Comparison of ENCODE assay signal across 7 cellular contexts in the genomic region with DNA sequence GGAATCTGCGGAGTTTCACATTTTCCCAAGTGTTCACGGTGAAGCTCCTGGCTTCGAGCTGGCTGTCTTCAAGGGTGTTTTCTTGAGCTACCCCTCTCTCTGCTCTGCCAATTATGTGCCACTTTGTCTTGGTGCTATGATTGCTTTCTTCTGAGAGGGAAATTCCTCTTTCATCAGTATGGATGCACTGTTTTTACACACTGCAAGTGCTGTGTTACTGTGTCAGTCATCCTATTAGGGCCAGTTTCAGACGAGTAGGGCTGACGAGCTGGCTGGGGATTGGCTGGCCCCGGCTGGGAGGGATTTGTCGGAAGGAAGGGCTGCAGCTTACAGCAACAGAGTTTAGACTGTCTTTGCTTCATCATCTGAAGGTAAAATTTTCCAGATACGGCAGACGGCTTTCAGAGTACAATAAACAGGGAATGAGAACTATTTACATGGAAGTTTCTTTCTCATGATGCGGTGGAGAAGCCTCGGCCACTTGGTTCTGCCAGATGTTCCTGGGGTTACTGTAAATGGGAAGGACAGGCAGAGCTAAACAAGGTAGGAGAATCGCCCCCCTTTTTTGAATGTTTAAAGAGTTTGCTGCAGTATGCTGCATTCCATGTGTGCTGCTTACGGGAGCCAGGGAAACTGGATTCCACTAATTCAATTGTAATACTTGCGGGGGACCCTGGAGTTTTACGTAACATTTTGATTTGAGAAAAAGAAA. TPM values are rescaled to one million over a fixed set of nuclear protein-coding genes. Genes with fewer than 3 reads are reported as not detected.
DNase-seq lines count a peak whose midpoint lies in the region; ATAC-seq and TF ChIP-seq lines count a peak whose summit lies in the region.

A gene with protein sequence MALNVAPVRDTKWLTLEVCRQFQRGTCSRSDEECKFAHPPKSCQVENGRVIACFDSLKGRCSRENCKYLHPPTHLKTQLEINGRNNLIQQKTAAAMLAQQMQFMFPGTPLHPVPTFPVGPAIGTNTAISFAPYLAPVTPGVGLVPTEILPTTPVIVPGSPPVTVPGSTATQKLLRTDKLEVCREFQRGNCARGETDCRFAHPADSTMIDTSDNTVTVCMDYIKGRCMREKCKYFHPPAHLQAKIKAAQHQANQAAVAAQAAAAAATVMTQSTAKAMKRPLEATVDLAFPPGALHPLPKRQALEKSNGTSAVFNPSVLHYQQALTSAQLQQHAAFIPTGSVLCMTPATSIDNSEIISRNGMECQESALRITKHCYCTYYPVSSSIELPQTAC (plus strand): TSS at position 345 of the 712 bp plus-strand sequence. CDS start 53,903 bp downstream, outside the sequence.

- H3K27me3 Mint-ChIP-seq in brain = no peaks in the 10 kb centered on the region

- in situ Hi-C loops in gastrocnemius medialis (cut with MboI; ENCODE audit: low sequenced_read_pairs in 4 of 4) = loop anchor here in 1 of 4 donors (5.0 kb wide), 1 partner anchor 120 kb away; no protein-coding TSS in a partner anchor

- H3K4me1 ChIP-seq in gastrocnemius medialis = peaks cover 28 to 32% of the 10 kb centered on the region in 2 donors

- TF ChIP-seq CTCF in brain (conservative IDR thresholded peaks at IDR 0.05) (no peak), gastrocnemius medialis (IDR thresholded peaks at IDR 0.05 in 4 of 5, conservative IDR thresholded peaks at IDR 0.05 in 1 of 5) (no peak)

- H3K4me1 Mint-ChIP-seq in brain = peaks cover 63% of the 10 kb centered on the region

- peak; percentile 59 to 87 for TF ChIP-seq POLR2A in gastrocnemius medialis (IDR thresholded peaks at IDR 0.05)

- H3K4me3 ChIP-seq in iPS-11a (ENCODE audit: low read depth, low read length) (peak within 1 kb of the TSS; percentile 44), gastrocnemius medialis (peak within 1 kb of the TSS; percentile 62 to 83 (median 70))

- peak within 1 kb of the TSS; percentile 87 to 95 (median 91) for H3K4me3 Mint-ChIP-seq in brain

- H3K9me3 ChIP-seq in gastrocnemius medialis = no peaks in the 10 kb centered on the region

- peaks cover 1% of the 10 kb centered on the region for H3K36me3 Mint-ChIP-seq in brain

- ATAC-seq in GM18519 (IDR thresholded peaks at IDR 0.05; ENCODE audit: low FRiP score, unreplicated experiment) = peak; percentile 98
- ATAC-seq in HG03045 (IDR thresholded peaks at IDR 0.05; ENCODE audit: unreplicated experiment) = peak; percentile 98
- peak; percentile 86 to 88 for ATAC-seq in gastrocnemius medialis

- peaks cover 0 to 6% (median 0%) of the 10 kb centered on the region in 5 experiments for H3K9me3 Mint-ChIP-seq in brain

- peak within 1 kb of the TSS; percentile 89 to 93 (median 91) for H3K27ac ChIP-seq in gastrocnemius medialis

- H3K27me3 ChIP-seq in gastrocnemius medialis = no peaks in the 10 kb centered on the region

- no peaks in the 10 kb centered on the region for H3K36me3 ChIP-seq in gastrocnemius medialis

- H3K27ac Mint-ChIP-seq in brain = peak within 1 kb of the TSS; percentile 93 to 99 (median 95)

- intact Hi-C loops in gastrocnemius medialis (cut with DNase I; ENCODE audit: low total_unique reads) = loop anchor here (2.0 to 10.0 kb wide), 4 partner anchors 123 to 753 kb away; a partner anchor contains a TSS

- DNase-seq in NCI-H2081 treated with DMSO at 0.1 percent for 48 hours (lab: John Stamatoyannopoulos, UW) (peak; percentile 79), UCSD-AML1 (lab: John Stamatoyannopoulos, UW; ENCODE audit: unreplicated experiment) (peak; percentile 82), gastrocnemius medialis (peak; percentile 89 to 91)

RNA-seq across cellular contexts. Expression of the gene that starts here (rescaled TPM):
- 11.7 TPM for polyA plus RNA-seq in brain (ENCODE audit: insufficient read depth, low read depth, low replicate concordance)
- total RNA-seq in gastrocnemius medialis = 10 to 100 TPM; 47.9 to 92.0 (median 71.3) TPM

Comparison
In these comparisons a context has a peak if more than half of its experiments do, and no peak if none do; other contexts are left out.
1. Peak in every context shown above with its lines: DNase-seq, ATAC-seq, H3K4me3 ChIP-seq and H3K27ac ChIP-seq.